27 cellular contexts compared by ENCODE assay signal in genomic region chr11:122285444-122285843, GRCh38.
A peak's percentile ranks its signal among the peaks of the same experiment; 100 is the strongest.
DNase-seq lines count a peak whose midpoint lies in the region; ATAC-seq and TF ChIP-seq lines count a peak whose summit lies in the region.
"Had no signal": no experiment of that assay in that cellular context is flagged by ENCODE, and none has a peak within 500 bp of the region (broad histone marks: within the 10 kb centered on the region; RNA-seq: fewer than 3 reads in every experiment).

No MANE protein-coding gene starts in this region.

- H3K27me3 ChIP-seq in neural cell (ENCODE audit: insufficient read depth, low read depth, low read length) (no peaks in the 10 kb centered on the region), psoas muscle (ENCODE audit: insufficient read depth in 3 of 3, low read length in 2 of 3) (no peaks in the 10 kb centered on the region), left ventricle myocardium inferior (ENCODE audit: low read depth) (no peaks in the 10 kb centered on the region)
- H3K27me3 ChIP-seq: MG63, SJSA1 had no signal

- peaks cover 39% of the 10 kb centered on the region for H3K4me1 Mint-ChIP-seq in brain
- H3K4me1 Mint-ChIP-seq: CD4-positive, alpha-beta memory T cell had no signal

- TF ChIP-seq EP300 in neural cell (conservative IDR thresholded peaks at IDR 0.05; ENCODE audit: poor library complexity, severe bottlenecking) = no peak

- H3K36me3 ChIP-seq in neural cell (ENCODE audit: insufficient read depth, low read length) (no peaks in the 10 kb centered on the region), psoas muscle (ENCODE audit: insufficient read depth in 1 of 2, low read depth in 1 of 2) (no peaks in the 10 kb centered on the region), left ventricle myocardium inferior (no peaks in the 10 kb centered on the region)
- H3K36me3 ChIP-seq: HAP-1, MG63, SJSA1 had no signal

- WGBS in psoas muscle, 3 donors = 95 to 96% (median 96%) methylated on average over 8 of the region's 8 CpGs

- H3K4me2 ChIP-seq in neural cell (ENCODE audit: low read length) = no peak overlapping the region

- H3K4me1 ChIP-seq in psoas muscle (no peaks in the 10 kb centered on the region), left ventricle myocardium inferior (no peaks in the 10 kb centered on the region)
- H3K4me1 ChIP-seq: HAP-1, SJSA1 had no signal

- no peak overlapping the region for H2AFZ ChIP-seq in neural cell (ENCODE audit: low read depth, low read length)

- H3F3A ChIP-seq in neural cell (ENCODE audit: insufficient read depth, low read length, poor library complexity, severe bottlenecking) = no peaks in the 10 kb centered on the region

- H3K9me3 ChIP-seq in neural cell (ENCODE audit: low read length) (no peaks in the 10 kb centered on the region), psoas muscle (no peaks in the 10 kb centered on the region), left ventricle myocardium inferior (replicated peaks) (no peaks in the 10 kb centered on the region)
- H3K9me3 ChIP-seq: HAP-1, SJSA1 had no signal

- H3K79me2 ChIP-seq in neural cell (replicated peaks; ENCODE audit: insufficient read depth, low read length) = no peaks in the 10 kb centered on the region

- ATAC-seq in psoas muscle = no peak
- ATAC-seq: PC-3, Right ventricle myocardium inferior had no signal

- H3K4me3 ChIP-seq in neural cell (ENCODE audit: low read length) (no peak overlapping the region), psoas muscle (no peak overlapping the region), left ventricle myocardium inferior (no peak overlapping the region)
- H3K4me3 ChIP-seq: HAP-1, MG63, SJSA1 had no signal

- H3K9me3 Mint-ChIP-seq in brain = no peaks in the 10 kb centered on the region

- no peak overlapping the region for H3K27ac ChIP-seq in neural cell (ENCODE audit: low read length)
- H3K27ac ChIP-seq in psoas muscle = no peak overlapping the region
- H3K27ac ChIP-seq in left ventricle myocardium inferior (replicated peaks) = no peak overlapping the region
- H3K27ac ChIP-seq: SJSA1 had no signal

- no peak for TF ChIP-seq RAD21 in neural cell (conservative IDR thresholded peaks at IDR 0.05)

- peaks cover under 1% of the 10 kb centered on the region for H3K36me3 Mint-ChIP-seq in brain
- H3K36me3 Mint-ChIP-seq: CD4-positive, alpha-beta memory T cell had no signal

- intact Hi-C loops in psoas muscle (cut with DNase I) = no loop called here
- intact Hi-C loops in left ventricle myocardium inferior (cut with micrococcal nuclease) = no loop called here

- no peaks in the 10 kb centered on the region for H4K20me1 ChIP-seq in neural cell (ENCODE audit: insufficient read depth)

- TF ChIP-seq CTCF in brain (conservative IDR thresholded peaks at IDR 0.05) (no peak), neural cell (IDR thresholded peaks at IDR 0.05; ENCODE audit: poor library complexity, severe bottlenecking) (no peak), psoas muscle (IDR thresholded peaks at IDR 0.05) (no peak), left ventricle myocardium inferior (IDR thresholded peaks at IDR 0.05; ENCODE audit: borderline replicate concordance) (no peak)

- H3K27me3 Mint-ChIP-seq in brain = peaks cover 2% of the 10 kb centered on the region

- no peaks in the 10 kb centered on the region for H3K9me2 ChIP-seq in neural cell (ENCODE audit: insufficient read depth, low read length)

- peak overlapping the region in 4 of 5 experiments; percentile 4 to 38 (median 27) for H3K27ac Mint-ChIP-seq in brain
- H3K27ac Mint-ChIP-seq: CD4-positive, alpha-beta memory T cell had no signal

- DNase-seq in NCI-H2227 treated with DMSO at 0.1 percent for 48 hours (lab: John Stamatoyannopoulos, UW) = peak; percentile 78
- no peak for DNase-seq in psoas muscle
- no peak for DNase-seq in HK-2 (ENCODE audit: unreplicated experiment)
- no peak for DNase-seq in HuH-7 (ENCODE audit: low spot score)
- no peak for DNase-seq in left ventricle myocardium inferior
- DNase-seq: C1 segment of cervical spinal cord; CD4-positive, alpha-beta memory T cell; COR-L47; DMS53; GOT3; KG1; MG63; NCI-H1105 treated with DMSO at 0.1 percent for 48 hours; NCI-H146; NCI-H1930; NCI-H2107; NCI-H446 treated with DMSO at 0.1 percent for 48 hours; NCI-H526; NCI-H82; NK-92 treated with Interleukin-12 subunit alpha and Interleukin-12 subunit beta, amount 100 ng/mL, for 24 hours; PC-3; SW 1271 had no signal

- H3K4me3 Mint-ChIP-seq in brain = no peak overlapping the region
- H3K4me3 Mint-ChIP-seq: CD4-positive, alpha-beta memory T cell had no signal

- H3K9ac ChIP-seq in neural cell (ENCODE audit: low read length) = no peak overlapping the region

TF ChIP-seq in neural cell, 6 proteins besides CTCF, POLR2A, EP300 and RAD21:
- peak; percentile 69 for TF ChIP-seq REST (IDR thresholded peaks at IDR 0.05; ENCODE audit: borderline replicate concordance)
- TF ChIP-seq EZH2 (IDR thresholded peaks at IDR 0.05; ENCODE audit: borderline replicate concordance, insufficient read depth, low read length, poor library complexity, severe bottlenecking) = no peak
- no peak for TF ChIP-seq MXI1 (conservative IDR thresholded peaks at IDR 0.05; ENCODE audit: poor library complexity, severe bottlenecking)
- peak; percentile 82 for TF ChIP-seq POLR2AphosphoS5 (IDR thresholded peaks at IDR 0.05)
- TF ChIP-seq SMC3 (conservative IDR thresholded peaks at IDR 0.05; ENCODE audit: poor library complexity) = no peak
- TF ChIP-seq TAF1 (IDR thresholded peaks at IDR 0.05; ENCODE audit: low read depth) = no peak
